Comparison of ENCODE assay signal across 22 cellular contexts in the genomic region with DNA sequence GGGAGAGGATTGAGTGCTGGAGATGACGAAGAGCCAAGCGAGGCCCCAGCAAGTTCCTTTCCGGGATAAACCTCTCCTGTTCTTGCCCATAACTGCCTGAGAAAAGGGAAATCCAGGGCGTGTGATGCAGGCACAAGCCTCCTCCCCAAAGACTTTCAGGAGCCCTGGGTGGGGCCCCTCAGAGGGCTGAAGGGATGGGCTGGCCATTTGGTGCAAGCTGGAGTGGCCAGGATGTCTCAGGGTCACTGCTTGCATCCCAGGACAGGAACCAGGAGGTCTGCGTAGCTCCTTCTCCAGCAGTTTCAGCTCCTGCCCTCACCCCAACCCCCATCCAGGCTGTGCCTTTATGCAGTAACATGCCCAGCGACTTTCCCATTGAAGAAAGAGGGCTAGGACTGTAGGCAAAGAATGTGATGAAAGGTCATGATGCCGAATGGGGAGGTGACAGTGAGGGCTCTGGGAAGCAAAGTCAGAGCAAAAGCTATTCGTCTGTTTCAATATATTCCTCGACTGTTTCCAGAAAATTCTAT.
"Had no signal": no experiment of that assay in that cellular context is flagged by ENCODE, and none has a peak within 500 bp of the region (broad histone marks: within the 10 kb centered on the region; RNA-seq: fewer than 3 reads in every experiment).

No MANE protein-coding gene starts in this region.

- H3K27me3 ChIP-seq: transverse colon, vagina had no signal

- DNase-seq: activated CD4-positive, alpha-beta memory T cell treated with anti-CD3 and anti-CD28 coated beads for 36 hours; activated CD8-positive, alpha-beta memory T cell treated with anti-CD3 and anti-CD28 coated beads, Interleukin-2, amount 10 ng/mL, durations not matched to agents 7 days and 5 days; activated gamma-delta T cell; caudate nucleus; effector CD4-positive, alpha-beta T cell; foreskin melanocyte; hippocampal formation; nucleus accumbens; retina; stimulated activated CD4-positive, alpha-beta T cell treated with anti-CD3 and anti-CD28 coated beads, Interleukin-1b, Interleukin-23, amount 100 ng/mL, for 48 hours; stimulated activated naive CD8-positive, alpha-beta T cell treated with anti-CD3 and anti-CD28 coated beads, Interleukin-15, amount 100 ng/mL, for 72 hours; T-cell; transverse colon had no signal

- H3K4me3 Mint-ChIP-seq: activated CD4-positive, alpha-beta memory T cell treated with anti-CD3 and anti-CD28 coated beads for 36 hours; activated CD8-positive, alpha-beta memory T cell treated with anti-CD3 and anti-CD28 coated beads, Interleukin-2, amount 10 ng/mL, durations not matched to agents 7 days and 5 days; activated T-helper 1 cell treated with anti-CD3 and anti-CD28 coated beads, Interleukin-12 subunit alpha, Interleukin-12 subunit beta, Interleukin-2, Interleukin-4 antibody, amounts not matched to agents 30 ng/mL and 10 ng/mL and 1 ng/mL, durations not matched to agents 14 hours and 24 hours and 36 hours; brain; dendritic cell treated with granulocyte-macrophage colony-stimulating factor and Interleukin-4, amounts not matched to agents 40 ng/mL and 50 ng/mL, for 4 days; natural killer cell treated with Interleukin-12 subunit alpha and Interleukin-12 subunit beta and Interleukin-15 and Interleukin-18, amount 100 ng/mL, for 72 hours; stimulated activated effector memory CD8-positive, alpha-beta T cell treated with anti-CD3 and anti-CD28 coated beads, Interleukin-12 subunit alpha, Interleukin-12 subunit beta, amount 100 ng/mL, for 72 hours; stimulated activated naive CD8-positive, alpha-beta T cell treated with anti-CD3 and anti-CD28 coated beads, Interleukin-15, amount 100 ng/mL, for 72 hours; T-cell; WTC11 had no signal

- H3K36me3 Mint-ChIP-seq: activated CD4-positive, alpha-beta memory T cell treated with anti-CD3 and anti-CD28 coated beads for 36 hours; activated CD8-positive, alpha-beta memory T cell treated with anti-CD3 and anti-CD28 coated beads, Interleukin-2, amount 10 ng/mL, durations not matched to agents 7 days and 5 days; activated naive CD4-positive, alpha-beta T cell treated with anti-CD3 and anti-CD28 coated beads, Interleukin-2, amount 50 U/mL, for 72 hours; natural killer cell treated with Interleukin-12 subunit alpha and Interleukin-12 subunit beta and Interleukin-15 and Interleukin-18, amount 100 ng/mL, for 72 hours; stimulated activated effector memory CD8-positive, alpha-beta T cell treated with anti-CD3 and anti-CD28 coated beads, Interleukin-12 subunit alpha, Interleukin-12 subunit beta, amount 100 ng/mL, for 72 hours; T-cell had no signal

- H3K9me3 Mint-ChIP-seq: activated CD4-positive, alpha-beta memory T cell treated with anti-CD3 and anti-CD28 coated beads for 36 hours; activated naive CD4-positive, alpha-beta T cell treated with anti-CD3 and anti-CD28 coated beads, Interleukin-2, amount 50 U/mL, for 72 hours; activated T-helper 1 cell treated with anti-CD3 and anti-CD28 coated beads, Interleukin-12 subunit alpha, Interleukin-12 subunit beta, Interleukin-2, Interleukin-4 antibody, amounts not matched to agents 30 ng/mL and 10 ng/mL and 1 ng/mL, durations not matched to agents 14 hours and 24 hours and 36 hours; dendritic cell treated with granulocyte-macrophage colony-stimulating factor and Interleukin-4, amounts not matched to agents 40 ng/mL and 50 ng/mL, for 4 days; natural killer cell treated with Interleukin-12 subunit alpha and Interleukin-12 subunit beta and Interleukin-15 and Interleukin-18, amount 100 ng/mL, for 72 hours; stimulated activated effector memory CD8-positive, alpha-beta T cell treated with anti-CD3 and anti-CD28 coated beads, Interleukin-12 subunit alpha, Interleukin-12 subunit beta, amount 100 ng/mL, for 72 hours; stimulated activated naive CD8-positive, alpha-beta T cell treated with anti-CD3 and anti-CD28 coated beads, Interleukin-15, amount 100 ng/mL, for 72 hours; T-cell had no signal

- H3K27ac Mint-ChIP-seq: activated CD4-positive, alpha-beta memory T cell treated with anti-CD3 and anti-CD28 coated beads for 36 hours; activated CD8-positive, alpha-beta memory T cell treated with anti-CD3 and anti-CD28 coated beads, Interleukin-2, amount 10 ng/mL, durations not matched to agents 7 days and 5 days; activated naive CD4-positive, alpha-beta T cell treated with anti-CD3 and anti-CD28 coated beads, Interleukin-2, amount 50 U/mL, for 72 hours; activated T-helper 1 cell treated with anti-CD3 and anti-CD28 coated beads, Interleukin-12 subunit alpha, Interleukin-12 subunit beta, Interleukin-2, Interleukin-4 antibody, amounts not matched to agents 30 ng/mL and 10 ng/mL and 1 ng/mL, durations not matched to agents 14 hours and 24 hours and 36 hours; dendritic cell treated with granulocyte-macrophage colony-stimulating factor and Interleukin-4, amounts not matched to agents 40 ng/mL and 50 ng/mL, for 4 days; natural killer cell treated with Interleukin-12 subunit alpha and Interleukin-12 subunit beta and Interleukin-15 and Interleukin-18, amount 100 ng/mL, for 72 hours; stimulated activated effector memory CD8-positive, alpha-beta T cell treated with anti-CD3 and anti-CD28 coated beads, Interleukin-12 subunit alpha, Interleukin-12 subunit beta, amount 100 ng/mL, for 72 hours; stimulated activated naive CD8-positive, alpha-beta T cell treated with anti-CD3 and anti-CD28 coated beads, Interleukin-15, amount 100 ng/mL, for 72 hours; T-cell had no signal

- H3K4me1 Mint-ChIP-seq: activated CD8-positive, alpha-beta memory T cell treated with anti-CD3 and anti-CD28 coated beads, Interleukin-2, amount 10 ng/mL, durations not matched to agents 7 days and 5 days; brain; stimulated activated effector memory CD8-positive, alpha-beta T cell treated with anti-CD3 and anti-CD28 coated beads, Interleukin-12 subunit alpha, Interleukin-12 subunit beta, amount 100 ng/mL, for 72 hours; stimulated activated naive CD8-positive, alpha-beta T cell treated with anti-CD3 and anti-CD28 coated beads, Interleukin-15, amount 100 ng/mL, for 72 hours; T-cell had no signal

- H3K4me3 ChIP-seq: transverse colon, vagina had no signal

- H3K9me3 ChIP-seq: transverse colon, vagina had no signal

- H3K27ac ChIP-seq: transverse colon, vagina had no signal

- H3K27me3 Mint-ChIP-seq: activated CD8-positive, alpha-beta memory T cell treated with anti-CD3 and anti-CD28 coated beads, Interleukin-2, amount 10 ng/mL, durations not matched to agents 7 days and 5 days; brain; dendritic cell treated with granulocyte-macrophage colony-stimulating factor and Interleukin-4, amounts not matched to agents 40 ng/mL and 50 ng/mL, for 4 days; natural killer cell treated with Interleukin-12 subunit alpha and Interleukin-12 subunit beta and Interleukin-15 and Interleukin-18, amount 100 ng/mL, for 72 hours had no signal

- H3K36me3 ChIP-seq: transverse colon had no signal

- ATAC-seq: activated CD8-positive, alpha-beta memory T cell treated with anti-CD3 and anti-CD28 coated beads, Interleukin-2, amount 10 ng/mL, durations not matched to agents 7 days and 5 days; activated naive CD4-positive, alpha-beta T cell treated with anti-CD3 and anti-CD28 coated beads, Interleukin-2, amount 50 U/mL, for 72 hours; esophagus mucosa; natural killer cell treated with Interleukin-12 subunit alpha and Interleukin-12 subunit beta and Interleukin-15 and Interleukin-18, amount 100 ng/mL, for 72 hours; stimulated activated naive CD8-positive, alpha-beta T cell treated with anti-CD3 and anti-CD28 coated beads, Interleukin-15, amount 100 ng/mL, for 72 hours; T-cell; WTC11 had no signal

- H3K4me1 ChIP-seq: transverse colon, vagina had no signal
